Comparison of ENCODE assay signal across 30 cellular contexts in genomic region chr6:107636486-107636885, GRCh38.
DNase-seq lines count a peak whose midpoint lies in the region; ATAC-seq and TF ChIP-seq lines count a peak whose summit lies in the region.
"Had no signal": no experiment of that assay in that cellular context is flagged by ENCODE, and none has a peak within 500 bp of the region (broad histone marks: within the 10 kb centered on the region; RNA-seq: fewer than 3 reads in every experiment).

No MANE protein-coding gene starts in this region.

- 85 to 86% methylated on average over 6 to 10 of the region's 10 CpGs for WGBS in endodermal cell (ENCODE audit: insufficient coverage in 1 of 2, insufficient read length in 1 of 2), 2 experiments

- no peaks in the 10 kb centered on the region for H3K36me3 Mint-ChIP-seq in endodermal cell (ENCODE audit: low read depth)
- peaks cover 41% of the 10 kb centered on the region for H3K36me3 Mint-ChIP-seq in neural progenitor cell
- H3K36me3 Mint-ChIP-seq: CD4-positive, CD25-positive, alpha-beta regulatory T cell; stimulated activated effector memory CD8-positive, alpha-beta T cell treated with anti-CD3 and anti-CD28 coated beads, Interleukin-12 subunit alpha, Interleukin-12 subunit beta, amount 100 ng/mL, for 72 hours had no signal

- H3K4me2 ChIP-seq in OCI-LY7 (ENCODE audit: low read length): no peak overlapping the region
- no peak overlapping the region for H3K4me2 ChIP-seq in neural progenitor cell

- no peak overlapping the region for H2AFZ ChIP-seq in OCI-LY7 (ENCODE audit: low read length)
- no peak overlapping the region for H2AFZ ChIP-seq in neural progenitor cell (replicated peaks)

- H3K4me3 Mint-ChIP-seq in endodermal cell: no peak overlapping the region
- no peak overlapping the region for H3K4me3 Mint-ChIP-seq in neural progenitor cell
- H3K4me3 Mint-ChIP-seq: stimulated activated effector memory CD8-positive, alpha-beta T cell treated with anti-CD3 and anti-CD28 coated beads, Interleukin-12 subunit alpha, Interleukin-12 subunit beta, amount 100 ng/mL, for 72 hours; T-helper 1 cell treated with Interleukin-12 subunit alpha and Interleukin-12 subunit beta and Interleukin-4 antibody, amounts not matched to agents 30 μg/mL and 1 μg/mL, for 36 hours had no signal

- no peaks in the 10 kb centered on the region; the same call in 1 of the 2 replicates for H3K27me3 ChIP-seq in GM06990 (replicated peaks; ENCODE audit: control insufficient read depth, insufficient read depth, low read length)
- H3K27me3 ChIP-seq in endodermal cell (ENCODE audit: control insufficient read depth, insufficient read depth, low read length, poor library complexity, severe bottlenecking): peaks cover 49% of the 10 kb centered on the region
- H3K27me3 ChIP-seq in neural progenitor cell: peaks cover 8% of the 10 kb centered on the region
- H3K27me3 ChIP-seq: body of pancreas, dorsolateral prefrontal cortex had no signal

- peaks cover 52% of the 10 kb centered on the region for H3K27me3 Mint-ChIP-seq in endodermal cell (ENCODE audit: insufficient read depth)
- H3K27me3 Mint-ChIP-seq in neural progenitor cell (ENCODE audit: insufficient read depth, low read depth): peaks cover 4% of the 10 kb centered on the region

- no TSS peak for BruUV-seq in OCI-LY7 (replicated peaks; lab: Mats Ljungman, UMichigan)

- no peaks in the 10 kb centered on the region for H3K9me3 ChIP-seq in OCI-LY7 (ENCODE audit: low read length)
- no peaks in the 10 kb centered on the region for H3K9me3 ChIP-seq in endodermal cell (ENCODE audit: control insufficient read depth, low read length)
- H3K9me3 ChIP-seq in neural progenitor cell (ENCODE audit: low read depth): no peaks in the 10 kb centered on the region
- H3K9me3 ChIP-seq: body of pancreas, HAP-1, MG63, mucosa of descending colon, suprapubic skin, upper lobe of right lung had no signal

- no peak for ATAC-seq in HG02973 (IDR thresholded peaks at IDR 0.05; ENCODE audit: unreplicated experiment)
- ATAC-seq: body of pancreas; mucosa of descending colon; sciatic nerve; stimulated activated effector memory CD8-positive, alpha-beta T cell treated with anti-CD3 and anti-CD28 coated beads, Interleukin-12 subunit alpha, Interleukin-12 subunit beta, amount 100 ng/mL, for 72 hours; upper lobe of right lung had no signal

- TF ChIP-seq CTCF in GM06990 (IDR thresholded peaks at IDR 0.05; ENCODE audit: insufficient read depth, low read length, poor library complexity, severe bottlenecking) (peak; percentile 22), OCI-LY7 (conservative IDR thresholded peaks at IDR 0.05; ENCODE audit: low read length) (peak; percentile 34), endodermal cell (conservative IDR thresholded peaks at IDR 0.05) (peak; percentile 73), neural progenitor cell (IDR thresholded peaks at IDR 0.05) (peak; percentile 44)

- no peaks in the 10 kb centered on the region for H3K9me3 Mint-ChIP-seq in endodermal cell
- H3K9me3 Mint-ChIP-seq in neural progenitor cell: no peaks in the 10 kb centered on the region
- H3K9me3 Mint-ChIP-seq: stimulated activated effector memory CD8-positive, alpha-beta T cell treated with anti-CD3 and anti-CD28 coated beads, Interleukin-12 subunit alpha, Interleukin-12 subunit beta, amount 100 ng/mL, for 72 hours; T-helper 1 cell treated with Interleukin-12 subunit alpha and Interleukin-12 subunit beta and Interleukin-4 antibody, amounts not matched to agents 30 μg/mL and 1 μg/mL, for 36 hours had no signal

- H3K36me3 ChIP-seq in GM06990 (ENCODE audit: control insufficient read depth, insufficient read depth, low read length): no peaks in the 10 kb centered on the region
- H3K36me3 ChIP-seq in OCI-LY7 (ENCODE audit: insufficient read depth, low read length): peaks cover 63% of the 10 kb centered on the region
- no peaks in the 10 kb centered on the region for H3K36me3 ChIP-seq in endodermal cell (ENCODE audit: control insufficient read depth, insufficient read depth, low read length)
- H3K36me3 ChIP-seq in neural progenitor cell: no peaks in the 10 kb centered on the region
- H3K36me3 ChIP-seq: MG63, suprapubic skin, upper lobe of right lung had no signal

- H3K4me1 ChIP-seq in OCI-LY7 (ENCODE audit: insufficient read depth, low read length, poor library complexity, severe bottlenecking): peaks cover 23% of the 10 kb centered on the region
- H3K4me1 ChIP-seq in endodermal cell (ENCODE audit: control insufficient read depth, insufficient read depth, low read length): no peaks in the 10 kb centered on the region
- no peaks in the 10 kb centered on the region for H3K4me1 ChIP-seq in neural progenitor cell
- H3K4me1 ChIP-seq: body of pancreas, HAP-1 had no signal

- H3K79me2 ChIP-seq in OCI-LY7 (ENCODE audit: insufficient read depth, low read depth, low read length): no peaks in the 10 kb centered on the region
- H3K79me2 ChIP-seq in neural progenitor cell (ENCODE audit: low read depth): no peaks in the 10 kb centered on the region

- H4K20me1 ChIP-seq in OCI-LY7 (ENCODE audit: insufficient read depth, low read length) (no peaks in the 10 kb centered on the region; the same call in 1 of the 2 replicates), neural progenitor cell (ENCODE audit: low read depth) (no peaks in the 10 kb centered on the region)

- H3K27ac ChIP-seq in OCI-LY7 (ENCODE audit: low read depth, low read length, poor library complexity, severe bottlenecking): no peak overlapping the region
- no peak overlapping the region for H3K27ac ChIP-seq in endodermal cell (ENCODE audit: low read depth, low read length)
- no peak overlapping the region for H3K27ac ChIP-seq in neural progenitor cell
- H3K27ac ChIP-seq: body of pancreas, suprapubic skin, upper lobe of right lung had no signal

- CTCF ChIA-PET in OCI-LY7 (lab: Charles Lee; ENCODE audit: unreplicated experiment): interaction anchor here (0.6 kb wide), 1 partner anchor 316 kb away, joined by 3 read pairs; no protein-coding TSS in a partner anchor

- H3K9ac ChIP-seq in endodermal cell (ENCODE audit: extremely low read depth, low read length, poor library complexity, severe bottlenecking): no peak overlapping the region
- no peak overlapping the region for H3K9ac ChIP-seq in neural progenitor cell

- no peaks in the 10 kb centered on the region for H3F3A ChIP-seq in neural progenitor cell (ENCODE audit: low read depth)

- H3K4me3 ChIP-seq in GM06990 (replicated peaks; ENCODE audit: low read depth, low read length) (no peak overlapping the region), OCI-LY7 (ENCODE audit: low read depth, low read length, poor library complexity, severe bottlenecking) (no peak overlapping the region), endodermal cell (ENCODE audit: low read length) (no peak overlapping the region), neural progenitor cell (no peak overlapping the region)
- H3K4me3 ChIP-seq: body of pancreas, HAP-1, lung, MG63, mucosa of descending colon, suprapubic skin, upper lobe of right lung had no signal

- POLR2A ChIA-PET in OCI-LY7 (lab: Charles Lee): interaction anchor here (10.0 kb wide), 1 partner anchor 7 kb away, joined by 87 read pairs; no protein-coding TSS in a partner anchor

- H3K27ac Mint-ChIP-seq in endodermal cell (no peak overlapping the region), neural progenitor cell (peak overlapping the region; percentile 36)
- H3K27ac Mint-ChIP-seq: CD4-positive, CD25-positive, alpha-beta regulatory T cell; stimulated activated effector memory CD8-positive, alpha-beta T cell treated with anti-CD3 and anti-CD28 coated beads, Interleukin-12 subunit alpha, Interleukin-12 subunit beta, amount 100 ng/mL, for 72 hours; T-helper 1 cell treated with Interleukin-12 subunit alpha and Interleukin-12 subunit beta and Interleukin-4 antibody, amounts not matched to agents 30 μg/mL and 1 μg/mL, for 36 hours had no signal

- H3K9me2 ChIP-seq in OCI-LY7 (ENCODE audit: insufficient read depth, low read length): no peaks in the 10 kb centered on the region

- intact Hi-C loops in OCI-LY7 (cut with micrococcal nuclease; ENCODE audit: unreplicated experiment): no loop called here

- H3K4me1 Mint-ChIP-seq in endodermal cell: no peaks in the 10 kb centered on the region
- no peaks in the 10 kb centered on the region for H3K4me1 Mint-ChIP-seq in neural progenitor cell

- no peak for DNase-seq in GM06990 (ENCODE audit: extremely low read depth, insufficient read length)
- no peak for DNase-seq in OCI-LY7 (ENCODE audit: low spot score)
- DNase-seq in endodermal cell: no peak
- peak; percentile 33 for DNase-seq in neural progenitor cell (ENCODE audit: low spot score)
- no peak for DNase-seq in occipital lobe (lab: John Stamatoyannopoulos, UW)
- no peak for DNase-seq in stimulated activated naive CD4-positive, alpha-beta T cell treated with Interleukin-2 at 50 U/mL for 16 hours (lab: John Stamatoyannopoulos, UW)
- DNase-seq: activated CD4-positive, alpha-beta T cell treated with anti-CD3 and anti-CD28 coated beads for 4 hours; activated CD8-positive, alpha-beta memory T cell treated with anti-CD3 and anti-CD28 coated beads for 24 hours; activated T-cell treated with anti-CD3 and anti-CD28 coated beads, Interleukin-2, amount 50 U/mL, for 1 hour; body of pancreas; CD4-positive, CD25-positive, alpha-beta regulatory T cell; cerebellar nuclear complex; dorsolateral prefrontal cortex; EL; KBM-7; kidney glomerular epithelial cell; MG63; mucosa of descending colon; NCI-H1105 treated with DMSO at 0.1 percent for 48 hours; NCI-H2029 treated with DMSO at 0.1 percent for 48 hours; NCI-H526; stimulated activated CD4-positive, alpha-beta T cell treated with anti-CD3 and anti-CD28 coated beads, Interleukin-4, amount 100 ng/mL, for 24 hours; upper lobe of right lung had no signal

Comparison
In these comparisons a context has a peak if more than half of its experiments do, and no peak if none do; other contexts are left out.
1. CTCF ChIP-seq: peak in every context shown above with its lines; median percentile 73 in endodermal cell; 44 in neural progenitor cell; 34 in OCI-LY7; 22 in GM06990.